Comparison of ENCODE assay signal across 8 cellular contexts in genomic region chr7:37198906-37199485, GRCh38.
DNase-seq lines count a peak whose midpoint lies in the region; ATAC-seq, FAIRE-seq and TF ChIP-seq lines count a peak whose summit lies in the region.

No MANE protein-coding gene starts in this region.

- H3K27ac ChIP-seq in A549 (no peak overlapping the region), SU-DHL-6 (ENCODE audit: low read depth, low read length) (no peak overlapping the region), heart right ventricle (no peak overlapping the region)

- H3K36me3 ChIP-seq in SU-DHL-6 (ENCODE audit: low read length) (no peaks in the 10 kb centered on the region), heart right ventricle (peaks cover 0 to 36% (median under 1%) of the 10 kb centered on the region in 9 donors)

- peaks cover 5% of the 10 kb centered on the region; the same call in 1 of the 3 replicates for H3K4me1 ChIP-seq in A549
- peaks cover 5 to 67% (median 37%) of the 10 kb centered on the region in 9 donors for H3K4me1 ChIP-seq in heart right ventricle

- H3K79me2 ChIP-seq in SU-DHL-6 (ENCODE audit: insufficient read depth, low read length), result no peaks in the 10 kb centered on the region

- no peaks in the 10 kb centered on the region for H3K27me3 ChIP-seq in SU-DHL-6 (ENCODE audit: low read length)
- no peaks in the 10 kb centered on the region for H3K27me3 ChIP-seq in heart right ventricle

- CTCF ChIA-PET in A549 (lab: Yijun Ruan, JAX), result interaction anchor here (0.5 to 8.2 kb wide), 39 partner anchors 8 to 777 kb away, joined by 3 to 108 read pairs (median 4); no protein-coding TSS in a partner anchor

- H3K4me2 ChIP-seq in A549, result no peak overlapping the region
- H3K4me2 ChIP-seq in SU-DHL-6 (ENCODE audit: low read depth, low read length, poor library complexity, severe bottlenecking), result no peak overlapping the region

- H3K4me3 ChIP-seq in A549 (no peak overlapping the region), SU-DHL-6 (ENCODE audit: insufficient read depth, low read length, poor library complexity, severe bottlenecking) (no peak overlapping the region), heart right ventricle (no peak overlapping the region)

- 11% methylated on average over 6 of the region's 6 CpGs for WGBS in A549 (ENCODE audit: missing lambda C conversion rate)
- 38 to 42% methylated on average over 6 of the region's 6 CpGs for WGBS in heart right ventricle, 2 donors

- ATAC-seq in A549 (peak; percentile 85 to 95), GM18505 (IDR thresholded peaks at IDR 0.05; ENCODE audit: unreplicated experiment) (peak; percentile 66), heart right ventricle (peak; percentile 62 to 77 (median 71)), GM19328 (IDR thresholded peaks at IDR 0.05; ENCODE audit: unreplicated experiment) (no peak)

- H3K9me3 ChIP-seq in A549 (no peaks in the 10 kb centered on the region), SU-DHL-6 (ENCODE audit: insufficient read depth, low read length) (no peaks in the 10 kb centered on the region), heart right ventricle (peaks cover 0 to 7% (median 0%) of the 10 kb centered on the region in 11 donors)

- TF ChIP-seq EP300 in A549 (IDR thresholded peaks at IDR 0.05), result no peak

- TF ChIP-seq POLR2A in A549 (IDR thresholded peaks at IDR 0.05; ENCODE audit: low read length) (no peak), GM18505 (IDR thresholded peaks at IDR 0.05; ENCODE audit: borderline replicate concordance, extremely low read depth, insufficient read depth, insufficient read length) (no peak)

- no peaks in the 10 kb centered on the region for H3K9me2 ChIP-seq in SU-DHL-6 (replicated peaks; ENCODE audit: insufficient read depth, low read length)

- no peaks in the 10 kb centered on the region for H4K20me1 ChIP-seq in SU-DHL-6 (ENCODE audit: low read depth, low read length)

- no peaks in the 10 kb centered on the region for H3F3A ChIP-seq in SU-DHL-6 (ENCODE audit: insufficient read depth)

- FAIRE-seq in A549 (lab: Jason Lieb, UNC), result no peak

- TF ChIP-seq RAD21 in A549 (conservative IDR thresholded peaks at IDR 0.05 in 1 of 2, IDR thresholded peaks at IDR 0.05 in 1 of 2), result peak; percentile 88 to 92

- DNase-seq in A549 (ENCODE audit: low read depth in 1 of 2, low spot score in 1 of 2) (peak; percentile 65 to 76), MV-4-11 (lab: John Stamatoyannopoulos, UW) (peak; percentile 50), heart right ventricle (peak; percentile 78 to 82), pulmonary artery endothelial cell (ENCODE audit: low read depth, low spot score) (peak; percentile 48)
- DNase-seq in activated naive CD8-positive, alpha-beta T cell treated with anti-CD3 and anti-CD28 coated beads, Interleukin-2, amount 50 U/mL, for 16 hours (ENCODE audit: low read depth, low spot score), result peak; percentile 45

- intact Hi-C loops in heart right ventricle (cut with DNase I), result loop anchor here in 8 of 10 donors (2.0 to 10.0 kb wide), 6 partner anchors 212 to 714 kb away; no protein-coding TSS in a partner anchor

- H2AFZ ChIP-seq in SU-DHL-6 (ENCODE audit: low read depth, low read length, severe bottlenecking), result no peak overlapping the region

- TF ChIP-seq CTCF in A549 (IDR thresholded peaks at IDR 0.05), result peak; percentile 91
- TF ChIP-seq CTCF in SU-DHL-6 (IDR thresholded peaks at IDR 0.05; ENCODE audit: insufficient read depth, low read length, poor library complexity, severe bottlenecking), result peak; percentile 99
- TF ChIP-seq CTCF in heart right ventricle (IDR thresholded peaks at IDR 0.05), result peak; percentile 72 to 93 (median 88)

- POLR2A ChIA-PET in A549 (lab: Yijun Ruan, JAX), result no interaction called here

- H3K9ac ChIP-seq in SU-DHL-6 (ENCODE audit: low read length), result no peak overlapping the region

TF ChIP-seq in A549, 52 proteins besides CTCF, POLR2A, EP300 and RAD21:
- no peak for TF ChIP-seq CHD4 (IDR thresholded peaks at IDR 0.05; ENCODE audit: borderline replicate concordance)
- no peak for TF ChIP-seq NR3C1 (IDR thresholded peaks at IDR 0.05)
- TF ChIP-seq SMC3 (IDR thresholded peaks at IDR 0.05), result peak; percentile 68
